ENCODE assay signal across 11 cellular contexts in genomic region chr5:132814441-132815294, GRCh38. TPM values are rescaled to one million over a fixed set of nuclear protein-coding genes. Genes with fewer than 3 reads are reported as not detected.
DNase-seq lines count a peak whose midpoint lies in the region; ATAC-seq and TF ChIP-seq lines count a peak whose summit lies in the region.
"Had no signal": no experiment of that assay in that cellular context is flagged by ENCODE, and none has a peak within 500 bp of the region (broad histone marks: within the 10 kb centered on the region; RNA-seq: fewer than 3 reads in every experiment).

No MANE protein-coding gene starts in this region.

- no peaks in the 10 kb centered on the region for H3K9me3 ChIP-seq in CD4-positive, alpha-beta T cell (ENCODE audit: control insufficient read depth, low read length)
- H3K9me3 ChIP-seq in right atrium auricular region (no peaks in the 10 kb centered on the region), osteoblast (ENCODE audit: low read depth, low read length) (no peaks in the 10 kb centered on the region), aorta (ENCODE audit: control insufficient read depth, low read length) (no peaks in the 10 kb centered on the region)
- H3K9me3 ChIP-seq: mucosa of descending colon had no signal

- peaks cover 0 to 18% of the 10 kb centered on the region in 2 donors for H3K4me1 ChIP-seq in right atrium auricular region
- H3K4me1 ChIP-seq in osteoblast (ENCODE audit: insufficient read depth, low read length), result peaks cover 16% of the 10 kb centered on the region
- no peaks in the 10 kb centered on the region for H3K4me1 ChIP-seq in aorta (ENCODE audit: control insufficient read depth in 1 of 2, insufficient read depth in 2 of 2, low read length in 2 of 2)

- no peak for DNase-seq in CD4-positive, alpha-beta T cell
- DNase-seq in T-cell (no peak), right atrium auricular region (ENCODE audit: low spot score) (no peak), osteoblast (ENCODE audit: insufficient read length, low spot score, missing footprints) (peak; percentile 82), NCI-H1930 (lab: John Stamatoyannopoulos, UW) (no peak), aorta (no peak)
- DNase-seq in activated T-cell treated with anti-CD3 and anti-CD28 coated beads, Interleukin-2, amount 50 U/mL, for 1 hour, result no peak
- DNase-seq: COR-L47, NCI-H2107 had no signal

- no peak overlapping the region for H3K27ac Mint-ChIP-seq in CD4-positive, alpha-beta T cell
- H3K27ac Mint-ChIP-seq in T-cell, result no peak overlapping the region
- no peak overlapping the region for H3K27ac Mint-ChIP-seq in stimulated activated memory B cell treated with anti-CD40 and anti-IgM and Interleukin-4, amounts not matched to agents 10 μg/mL and 1 μg/mL and 100 μg/mL, for 72 hours

- no peak for ATAC-seq in CD4-positive, alpha-beta T cell (ENCODE audit: poor library complexity)
- no peak for ATAC-seq in T-cell (replicated peaks in 1 of 4)
- no peak for ATAC-seq in stimulated activated memory B cell treated with anti-CD40 and anti-IgM and Interleukin-4, amounts not matched to agents 10 μg/mL and 1 μg/mL and 100 μg/mL, for 72 hours
- ATAC-seq in aorta (ENCODE audit: low FRiP score), result no peak

- H4K20me1 ChIP-seq in osteoblast (ENCODE audit: insufficient read depth, low read length), result no peaks in the 10 kb centered on the region

- H2AFZ ChIP-seq in osteoblast (ENCODE audit: low read length), result no peak overlapping the region

- H3K4me3 Mint-ChIP-seq in CD4-positive, alpha-beta T cell, result peak overlapping the region; percentile 62
- peak overlapping the region; percentile 31 to 68 (median 59) for H3K4me3 Mint-ChIP-seq in T-cell
- no peak overlapping the region for H3K4me3 Mint-ChIP-seq in stimulated activated memory B cell treated with anti-CD40 and anti-IgM and Interleukin-4, amounts not matched to agents 10 μg/mL and 1 μg/mL and 100 μg/mL, for 72 hours

- TF ChIP-seq CTCF in CD4-positive, alpha-beta T cell (IDR thresholded peaks at IDR 0.05), result no peak
- TF ChIP-seq CTCF in right atrium auricular region (IDR thresholded peaks at IDR 0.05) (no peak), osteoblast (IDR thresholded peaks at IDR 0.05; ENCODE audit: extremely low read depth, low read depth, low read length) (no peak)

- intact Hi-C loops in CD4-positive, alpha-beta T cell (cut with DNase I, micrococcal nuclease), result no loop called here
- intact Hi-C loops in aorta (cut with DNase I), result no loop called here

- H3K36me3 ChIP-seq in right atrium auricular region (no peaks in the 10 kb centered on the region), osteoblast (ENCODE audit: insufficient read depth, low read length) (no peaks in the 10 kb centered on the region), aorta (ENCODE audit: control insufficient read depth in 1 of 2, insufficient read depth in 2 of 2, low read length in 1 of 2) (no peaks in the 10 kb centered on the region)

- WGBS in aorta, 2 donors, result 54 to 56% methylated on average over 71 to 92 of the region's 92 CpGs

- H3K36me3 Mint-ChIP-seq in CD4-positive, alpha-beta T cell (ENCODE audit: low read depth), result no peaks in the 10 kb centered on the region
- H3K36me3 Mint-ChIP-seq in T-cell, result no peaks in the 10 kb centered on the region
- no peaks in the 10 kb centered on the region for H3K36me3 Mint-ChIP-seq in stimulated activated memory B cell treated with anti-CD40 and anti-IgM and Interleukin-4, amounts not matched to agents 10 μg/mL and 1 μg/mL and 100 μg/mL, for 72 hours

- H3K4me3 ChIP-seq in right atrium auricular region (peak overlapping the region; percentile 11 to 44), osteoblast (ENCODE audit: insufficient read depth, low read length) (no peak overlapping the region), aorta (ENCODE audit: low read length in 2 of 2) (no peak overlapping the region)

- H3K9me3 Mint-ChIP-seq in CD4-positive, alpha-beta T cell, result no peaks in the 10 kb centered on the region
- no peaks in the 10 kb centered on the region for H3K9me3 Mint-ChIP-seq in T-cell
- H3K9me3 Mint-ChIP-seq in stimulated activated memory B cell treated with anti-CD40 and anti-IgM and Interleukin-4, amounts not matched to agents 10 μg/mL and 1 μg/mL and 100 μg/mL, for 72 hours, result no peaks in the 10 kb centered on the region

- CTCF ChIA-PET in CD4-positive, alpha-beta T cell (lab: Charles Lee), result interaction anchor here (1.0 to 1.5 kb wide), 4 partner anchors 9 to 68 kb away, joined by 3 to 5 read pairs (median 4); partner anchors contain the start of gene CCNI2
- CTCF ChIA-PET in T-cell (lab: Charles Lee), result interaction anchor here (0.5 to 1.3 kb wide), 3 partner anchors 14 to 297 kb away, joined by 3 to 4 read pairs (median 4); partner anchors contain the start of gene CCNI2 (in 1 of the 2)

- H3K27me3 ChIP-seq in CD4-positive, alpha-beta T cell (ENCODE audit: control insufficient read depth, insufficient read depth, low read length), result peaks cover 39% of the 10 kb centered on the region
- H3K27me3 ChIP-seq in right atrium auricular region (peaks cover 17 to 21% of the 10 kb centered on the region in 2 donors), osteoblast (ENCODE audit: insufficient read depth, low read length) (peaks cover 37% of the 10 kb centered on the region), aorta (ENCODE audit: control insufficient read depth in 1 of 2, insufficient read depth in 2 of 2, low read length in 1 of 2) (no peaks in the 10 kb centered on the region)

- H3K4me2 ChIP-seq in osteoblast (ENCODE audit: insufficient read depth, low read length), result no peak overlapping the region

- POLR2A ChIA-PET in CD4-positive, alpha-beta T cell (lab: Charles Lee), result interaction anchor here (0.9 to 1.6 kb wide), 4 partner anchors 15 to 258 kb away, joined by 3 to 5 read pairs (median 4); partner anchors contain the start of genes CCNI2, KIF3A and RAD50
- POLR2A ChIA-PET in T-cell (lab: Charles Lee), result no interaction called here

- H3K27ac ChIP-seq in CD4-positive, alpha-beta T cell (ENCODE audit: low read depth, low read length), result no peak overlapping the region
- no peak overlapping the region for H3K27ac ChIP-seq in right atrium auricular region
- H3K27ac ChIP-seq in osteoblast (ENCODE audit: low read depth, low read length), result no peak overlapping the region
- no peak overlapping the region for H3K27ac ChIP-seq in aorta (ENCODE audit: low read depth in 1 of 2, low read length in 2 of 2)

- peaks cover 54% of the 10 kb centered on the region for H3K27me3 Mint-ChIP-seq in CD4-positive, alpha-beta T cell
- peaks cover 34 to 51% of the 10 kb centered on the region in 2 donors for H3K27me3 Mint-ChIP-seq in T-cell
- peaks cover 42% of the 10 kb centered on the region for H3K27me3 Mint-ChIP-seq in stimulated activated memory B cell treated with anti-CD40 and anti-IgM and Interleukin-4, amounts not matched to agents 10 μg/mL and 1 μg/mL and 100 μg/mL, for 72 hours

- H3K4me1 Mint-ChIP-seq in CD4-positive, alpha-beta T cell (ENCODE audit: low read depth), result peaks cover 23% of the 10 kb centered on the region
- peaks cover 15 to 17% (median 15%) of the 10 kb centered on the region in 3 donors for H3K4me1 Mint-ChIP-seq in T-cell
- H3K4me1 Mint-ChIP-seq in stimulated activated memory B cell treated with anti-CD40 and anti-IgM and Interleukin-4, amounts not matched to agents 10 μg/mL and 1 μg/mL and 100 μg/mL, for 72 hours, result peaks cover 19% of the 10 kb centered on the region

- no peaks in the 10 kb centered on the region for H3K79me2 ChIP-seq in osteoblast (ENCODE audit: insufficient read depth, low read length)

RNA-seq across cellular contexts. Expression of gene SOWAHA, which starts 1.6 kb away (rescaled TPM):
- not detected for total RNA-seq in CD4-positive, alpha-beta T cell
- total RNA-seq in T-cell, result not detected
- not detected for total RNA-seq in right atrium auricular region
- total RNA-seq in osteoblast, result under 0.01 and 0.29 TPM in 2 replicates
- under 1 TPM in 1 of 2 donors, not detected in 1; 0.18 TPM for total RNA-seq in aorta
- polyA plus RNA-seq in aorta, result 1 to 10 TPM in 1 of 2 donors, under 1 TPM in 1; 0.41 to 9.5 TPM

RNA-seq across cellular contexts. Expression of gene SHROOM1, which starts 15.8 kb away (rescaled TPM):
- total RNA-seq in CD4-positive, alpha-beta T cell, result under 1 TPM in 1 of 2 experiments, not detected in 1; 0.59 TPM
- total RNA-seq in T-cell (1 to 10 TPM in 1 of 5 donors, under 1 TPM in 2, not detected in 2; 0.35 to 1.1 (median 0.62) TPM), right atrium auricular region (1 to 10 TPM; 3.2 to 4.2 TPM), osteoblast (4.7 and 6.2 TPM in 2 replicates), aorta (10 to 100 TPM in 1 of 2 donors, 1 to 10 TPM in 1; 6.1 to 15.0 TPM)
- polyA plus RNA-seq in aorta, result 10 to 100 TPM in 1 of 2 donors, 1 to 10 TPM in 1; 1.4 to 11.7 TPM

RNA-seq across cellular contexts. Expression of gene SEPTIN8, which starts 37.6 kb away (rescaled TPM):
- 1 to 10 TPM; 4.4 to 5.3 TPM for total RNA-seq in CD4-positive, alpha-beta T cell
- total RNA-seq in T-cell (10 to 100 TPM in 4 of 5 donors, 1 to 10 TPM in 1; 6.6 to 12.4 (median 11.0) TPM), right atrium auricular region (10 to 100 TPM; 21.1 to 24.8 TPM), osteoblast (32.1 and 33.7 TPM in 2 replicates), aorta (100 to 1,000 TPM in 1 of 2 donors, 10 to 100 TPM in 1; 56.7 to 103 TPM)
- polyA plus RNA-seq in aorta, result 10 to 100 TPM; 48.6 to 58.2 TPM

RNA-seq across cellular contexts. Expression of gene GDF9, which starts 51.6 kb away (rescaled TPM):
- 1 to 10 TPM in 1 of 2 experiments, under 1 TPM in 1; 0.91 to 1.6 TPM for total RNA-seq in CD4-positive, alpha-beta T cell
- total RNA-seq in T-cell, result 1 to 10 TPM in 2 of 5 donors, under 1 TPM in 3; 0.63 to 1.9 (median 0.92) TPM
- under 1 TPM; 0.20 to 0.22 TPM for total RNA-seq in right atrium auricular region
- 0.29 and 0.36 TPM in 2 replicates for total RNA-seq in osteoblast
- total RNA-seq in aorta, result under 1 TPM; 0.19 to 0.39 TPM
- polyA plus RNA-seq in aorta, result under 1 TPM in 1 of 2 donors, not detected in 1; 0.84 TPM

RNA-seq across cellular contexts. Expression of gene UQCRQ, which starts 51.8 kb away (rescaled TPM):
- 100 to 1,000 TPM; 119 to 132 TPM for total RNA-seq in CD4-positive, alpha-beta T cell
- 100 to 1,000 TPM; 119 to 139 (median 132) TPM for total RNA-seq in T-cell
- 100 to 1,000 TPM; 276 to 335 TPM for total RNA-seq in right atrium auricular region
- 76.0 and 94.6 TPM in 2 replicates for total RNA-seq in osteoblast
- 100 to 1,000 TPM; 212 to 249 TPM for total RNA-seq in aorta
- polyA plus RNA-seq in aorta, result 100 to 1,000 TPM; 249 to 397 TPM

Comparison
In these comparisons a context has a peak if more than half of its experiments do, and no peak if none do; other contexts are left out.
1. H3K4me3 ChIP-seq: peak in right atrium auricular region (2 of 2); none in osteoblast (single experiment) and aorta (0 of 2).